27 cellular contexts compared by ENCODE assay signal in genomic region chr10:73206385-73206784, GRCh38. TPM values are rescaled to one million over a fixed set of nuclear protein-coding genes. Genes with fewer than 3 reads are reported as not detected.
DNase-seq lines count a peak whose midpoint lies in the region; ATAC-seq, FAIRE-seq and TF ChIP-seq lines count a peak whose summit lies in the region.
"Had no signal": no experiment of that assay in that cellular context is flagged by ENCODE, and none has a peak within 500 bp of the region (broad histone marks: within the 10 kb centered on the region; RNA-seq: fewer than 3 reads in every experiment).

No MANE protein-coding gene starts in this region.

- no peaks in the 10 kb centered on the region for H4K20me1 ChIP-seq in K562 (replicated peaks; ENCODE audit: control insufficient read depth, insufficient read depth, low read length)
- H4K20me1 ChIP-seq: BLaER1 had no signal

- H3K4me1 ChIP-seq in A549 (peaks cover 7% of the 10 kb centered on the region; the same call in 2 of the 3 replicates), HEK293 (ENCODE audit: control insufficient read depth, insufficient read depth, low read length) (no peaks in the 10 kb centered on the region), K562 (replicated peaks in 1 of 2; ENCODE audit: control insufficient read depth in 2 of 2, insufficient read depth in 2 of 2, low read length in 2 of 2) (peaks cover 0 to 6% of the 10 kb centered on the region in 2 experiments; a peak in 2 of 5 replicates)
- H3K4me1 ChIP-seq: BE2C, BLaER1 had no signal

- TF ChIP-seq EP300 in A549 (IDR thresholded peaks at IDR 0.05) (no peak), K562 (IDR thresholded peaks at IDR 0.05; ENCODE audit: low read length) (no peak)

- TF ChIP-seq CTCF in A549 (IDR thresholded peaks at IDR 0.05): no peak
- no peak for TF ChIP-seq CTCF in HEK293 (tag by site-specific recombination; IDR thresholded peaks at IDR 0.05)
- TF ChIP-seq CTCF in K562 (IDR thresholded peaks at IDR 0.05 in 2 of 3, conservative IDR thresholded peaks at IDR 0.05 in 1 of 3; ENCODE audit: insufficient read depth in 2 of 3, low read depth in 1 of 3, low read length in 3 of 3): no peak

- DNase-seq in A549 (ENCODE audit: low read depth in 1 of 2, low spot score in 1 of 2): no peak
- peak; percentile 4 for DNase-seq in ELF-1 (ENCODE audit: low read depth, low spot score)
- no peak for DNase-seq in K562 (ENCODE audit: extremely low read depth in 1 of 4, low spot score in 3 of 4)
- DNase-seq in amniotic stem cell (lab: John Stamatoyannopoulos, UW): no peak
- DNase-seq in NCI-H2029 treated with DMSO at 0.1 percent for 48 hours (lab: John Stamatoyannopoulos, UW): no peak
- no peak for DNase-seq in NCI-H226
- DNase-seq: 8988T; BE2C; C1 segment of cervical spinal cord; CD4-positive, alpha-beta memory T cell; CD4-positive, CD25-positive, alpha-beta regulatory T cell; CD8-positive, alpha-beta memory T cell; COR-L47; DMS 273 treated with DMSO at 0.1 percent for 48 hours; DMS153; DMS53; DMS79; DND-41; EL; GF-D8 had no signal

- peaks cover 0 to 30% of the 10 kb centered on the region in 2 experiments; a peak in 1 of 3 replicates for H3K36me3 ChIP-seq in HEK293 (ENCODE audit: control insufficient read depth in 2 of 2, insufficient read depth in 1 of 2, low read length in 2 of 2)
- no peaks in the 10 kb centered on the region for H3K36me3 ChIP-seq in K562 (ENCODE audit: control insufficient read depth, insufficient read depth, low read length)
- H3K36me3 ChIP-seq: BE2C had no signal

- intact Hi-C loops in K562 (cut with micrococcal nuclease): no loop called here

- TF ChIP-seq POLR2A in A549 (IDR thresholded peaks at IDR 0.05; ENCODE audit: low read length): no peak
- TF ChIP-seq POLR2A in K562 (conservative IDR thresholded peaks at IDR 0.05): no peak

- CTCF ChIA-PET in A549 (lab: Yijun Ruan, JAX): interaction anchor here (1.4 to 1.8 kb wide), 3 partner anchors 11 to 38 kb away, joined by 3 to 7 read pairs (median 6); partner anchors contain the start of gene FAM149B1
- CTCF ChIA-PET in HEK293 (lab: Yijun Ruan, JAX): interaction anchor here (0.6 kb wide), 1 partner anchor 1163 kb away, joined by 3 read pairs; no protein-coding TSS in a partner anchor
- CTCF ChIA-PET in K562 (lab: Yijun Ruan, JAX; ENCODE audit: low intra/inter-chr PET ratio): no interaction called here

- H3K9me1 ChIP-seq in K562 (ENCODE audit: control insufficient read depth, insufficient read depth, low read length): no peaks in the 10 kb centered on the region

- no peak overlapping the region for H3K9ac ChIP-seq in K562 (ENCODE audit: insufficient read depth in 1 of 2, low read depth in 2 of 2, low read length in 2 of 2)
- H3K9ac ChIP-seq: BLaER1 had no signal

- H3K4me3 ChIP-seq in A549 (no peak overlapping the region), HEK293 (ENCODE audit: low read depth, low read length) (no peak overlapping the region), K562 (no peak overlapping the region)
- H3K4me3 ChIP-seq: BLaER1 had no signal

- WGBS in A549 (ENCODE audit: missing lambda C conversion rate): 93% methylated on average over 5 of the region's 5 CpGs
- 66% methylated on average over 5 of the region's 5 CpGs for WGBS in K562 (ENCODE audit: insufficient coverage, low coverage, missing lambda C conversion rate)

- no peaks in the 10 kb centered on the region for H3K27me3 ChIP-seq in K562 (ENCODE audit: control insufficient read depth in 2 of 2, insufficient read depth in 2 of 2, low read length in 2 of 2)
- H3K27me3 ChIP-seq: BE2C, BLaER1 had no signal

- no TSS peak for BruUV-seq in K562 (replicated peaks; lab: Mats Ljungman, UMichigan)

- no peak overlapping the region for H2AFZ ChIP-seq in K562 (ENCODE audit: low read depth, low read length)

- TF ChIP-seq RAD21 in A549 (conservative IDR thresholded peaks at IDR 0.05 in 1 of 2, IDR thresholded peaks at IDR 0.05 in 1 of 2): no peak
- TF ChIP-seq RAD21 in K562 (CRISPR knock-in tag; conservative IDR thresholded peaks at IDR 0.05 in 1 of 2, IDR thresholded peaks at IDR 0.05 in 1 of 2): no peak

- peaks cover 8% of the 10 kb centered on the region; the same call in 1 of the 3 replicates for H3K9me3 ChIP-seq in A549
- H3K9me3 ChIP-seq in HEK293 (ENCODE audit: control insufficient read depth, insufficient read depth, low read depth, low read length): no peaks in the 10 kb centered on the region
- no peaks in the 10 kb centered on the region; the same call in 1 of the 2 replicates for H3K9me3 ChIP-seq in K562 (replicated peaks; ENCODE audit: control insufficient read depth, insufficient read depth, low read depth, low read length)
- H3K9me3 ChIP-seq: BE2C had no signal

- H3K27ac ChIP-seq in A549: no peak overlapping the region
- H3K27ac ChIP-seq in HEK293 (ENCODE audit: extremely low read depth, low read depth, low read length): no peak overlapping the region
- no peak overlapping the region for H3K27ac ChIP-seq in K562 (ENCODE audit: extremely low read depth, low read depth, low read length)
- H3K27ac ChIP-seq: BLaER1 had no signal

- ATAC-seq in A549: no peak
- no peak for ATAC-seq in K562
- no peak for ATAC-seq in GM21447 (IDR thresholded peaks at IDR 0.05; ENCODE audit: unreplicated experiment)

- in situ Hi-C loops in K562 (cut with MboI): no loop called here

- POLR2A ChIA-PET in A549 (lab: Yijun Ruan, JAX): no interaction called here
- POLR2A ChIA-PET in HEK293 (lab: Yijun Ruan, JAX): no interaction called here
- POLR2A ChIA-PET in K562 (lab: Yijun Ruan, JAX): interaction anchor here (1.0 to 2.3 kb wide), 2 partner anchors 14 to 27 kb away, joined by 3 to 5 read pairs; no protein-coding TSS in a partner anchor

- H3K4me2 ChIP-seq in A549 (no peak overlapping the region), K562 (ENCODE audit: insufficient read depth, low read length) (no peak overlapping the region)
- H3K4me2 ChIP-seq: BLaER1 had no signal

- FAIRE-seq in A549 (lab: Jason Lieb, UNC) (no peak), K562 (lab: Jason Lieb, UNC) (no peak)
- FAIRE-seq: A204.1, G401.6, GM12891, GM19239 had no signal

- H3K79me2 ChIP-seq in K562 (ENCODE audit: control insufficient read depth, insufficient read depth, low read length): no peaks in the 10 kb centered on the region

RNA-seq across cellular contexts. Expression of gene FAM149B1, which starts 38.5 kb away (rescaled TPM):
- polyA plus RNA-seq in A549 (2011; rRNA removed) (25.5 and 26.7 TPM in 2 replicates), A549 (2017; fragmentation: RNase III; extraction: RNeasy Plus Mini Kit Qiagen cat#74134 plus additional on column Dnase treatment) (6.9 to 8.4 TPM (median 7.0 TPM) in 3 replicates), K562 (2011; rRNA removed) (18.5 and 21.5 TPM in 2 replicates), K562 (2014; fragmentation: Illumina TruSeq; extraction: Trizol) (9.3 and 9.5 TPM in 2 replicates), K562 (2014; fragmentation: Nextera tagmentation; extraction: Ambion mirVana) (10 to 100 TPM; 14.4 to 16.9 TPM), K562 (2014; rRNA removed) (6.0 and 8.7 TPM in 2 replicates)
- 8.1 and 8.5 TPM in 2 replicates for polyA plus RNA-seq in A549 (2012; cell fraction: cytosol; rRNA removed)
- polyA plus RNA-seq in A549 (2012; cell fraction: nucleus; rRNA removed): 6.2 and 10.1 TPM in 2 replicates
- 18.3 and 24.8 TPM in 2 replicates for polyA minus RNA-seq in A549 (2011; rRNA and poly(A)+ RNA removed)
- 7.2 and 16.9 TPM in 2 replicates for total RNA-seq in K562 (2011; cell fraction: chromatin; rRNA removed; ENCODE audit: low replicate concordance)
- total RNA-seq in K562 (2011; cell fraction: nucleolus; rRNA removed): 4.2 and 5.0 TPM in 2 replicates
- 7.0 and 8.5 TPM in 2 replicates for total RNA-seq in K562 (2011; cell fraction: nucleoplasm; rRNA removed)
- total RNA-seq in K562 (2014; rRNA removed) (3.2 and 4.2 TPM in 2 replicates), K562 (2014; rRNA removed; fragmentation: Illumina TruSeq; extraction: Trizol) (9.5 and 10.3 TPM in 2 replicates), K562 (2015; rRNA removed; fragmentation: Illumina TruSeq; extraction: Trizol) (8.8 and 9.2 TPM in 2 replicates), K562 (2021) (6.1 and 7.2 TPM in 2 replicates)
- polyA plus RNA-seq in K562 (2011; cell fraction: cytosol; rRNA removed): 12.7 and 14.0 TPM in 2 replicates
- 22.0 and 24.2 TPM in 2 replicates for polyA plus RNA-seq in K562 (2011; cell fraction: nucleus; rRNA removed)
- 16.3 and 22.4 TPM in 2 replicates for polyA plus RNA-seq in K562 (2012)
- 13.6 and 17.0 TPM in 2 replicates for polyA minus RNA-seq in K562 (2011; rRNA and poly(A)+ RNA removed)
- polyA minus RNA-seq in K562 (2011; cell fraction: cytosol; rRNA and poly(A)+ RNA removed): 4.3 and 5.7 TPM in 2 replicates
- polyA minus RNA-seq in K562 (2011; cell fraction: nucleus; rRNA and poly(A)+ RNA removed): 6.5 and 8.6 TPM in 2 replicates

RNA-seq across cellular contexts. Expression of gene ECD, which starts 38.6 kb away (rescaled TPM):
- polyA plus RNA-seq in A549 (2011; rRNA removed): 53.3 and 53.6 TPM in 2 replicates
- polyA plus RNA-seq in A549 (2012; cell fraction: cytosol; rRNA removed): 15.3 and 18.7 TPM in 2 replicates
- 17.0 and 21.5 TPM in 2 replicates for polyA plus RNA-seq in A549 (2012; cell fraction: nucleus; rRNA removed)
- 26.5 to 29.1 TPM (median 27.1 TPM) in 3 replicates for polyA plus RNA-seq in A549 (2017; fragmentation: RNase III; extraction: RNeasy Plus Mini Kit Qiagen cat#74134 plus additional on column Dnase treatment)
- polyA minus RNA-seq in A549 (2011; rRNA and poly(A)+ RNA removed): 30.6 and 34.3 TPM in 2 replicates
- total RNA-seq in K562 (2011; cell fraction: chromatin; rRNA removed; ENCODE audit: low replicate concordance): 52.4 and 77.2 TPM in 2 replicates
- 34.7 and 34.9 TPM in 2 replicates for total RNA-seq in K562 (2011; cell fraction: nucleolus; rRNA removed)
- 43.2 and 55.2 TPM in 2 replicates for total RNA-seq in K562 (2011; cell fraction: nucleoplasm; rRNA removed)
- total RNA-seq in K562 (2014; rRNA removed): 43.1 and 52.8 TPM in 2 replicates
- total RNA-seq in K562 (2014; rRNA removed; fragmentation: Illumina TruSeq; extraction: Trizol): 51.2 and 60.1 TPM in 2 replicates
- 53.9 and 57.2 TPM in 2 replicates for total RNA-seq in K562 (2015; rRNA removed; fragmentation: Illumina TruSeq; extraction: Trizol)
- 44.9 and 48.8 TPM in 2 replicates for total RNA-seq in K562 (2021)
- polyA plus RNA-seq in K562 (2011; rRNA removed): 63.0 and 79.9 TPM in 2 replicates
- polyA plus RNA-seq in K562 (2011; cell fraction: cytosol; rRNA removed): 35.8 and 44.3 TPM in 2 replicates
- 38.9 and 42.5 TPM in 2 replicates for polyA plus RNA-seq in K562 (2011; cell fraction: nucleus; rRNA removed)
- polyA plus RNA-seq in K562 (2012): 32.6 and 42.6 TPM in 2 replicates
- polyA plus RNA-seq in K562 (2014; fragmentation: Illumina TruSeq; extraction: Trizol): 51.0 and 59.4 TPM in 2 replicates
- 10 to 100 TPM; 33.5 to 75.3 TPM for polyA plus RNA-seq in K562 (2014; fragmentation: Nextera tagmentation; extraction: Ambion mirVana)
- 52.6 and 53.2 TPM in 2 replicates for polyA plus RNA-seq in K562 (2014; rRNA removed)
- 67.4 and 78.0 TPM in 2 replicates for polyA minus RNA-seq in K562 (2011; rRNA and poly(A)+ RNA removed)
- 22.3 and 34.4 TPM in 2 replicates for polyA minus RNA-seq in K562 (2011; cell fraction: cytosol; rRNA and poly(A)+ RNA removed)
- polyA minus RNA-seq in K562 (2011; cell fraction: nucleus; rRNA and poly(A)+ RNA removed): 32.2 and 57.6 TPM in 2 replicates

RNA-seq across cellular contexts. Expression of gene DNAJC9, which starts 40.7 kb away (rescaled TPM):
- polyA plus RNA-seq in A549 (2011; rRNA removed) (42.7 and 56.3 TPM in 2 replicates), A549 (2017; fragmentation: RNase III; extraction: RNeasy Plus Mini Kit Qiagen cat#74134 plus additional on column Dnase treatment) (45.6 to 47.4 TPM (median 46.0 TPM) in 3 replicates), K562 (2011; rRNA removed) (75.0 and 97.8 TPM in 2 replicates), K562 (2014; fragmentation: Illumina TruSeq; extraction: Trizol) (100 and 102 TPM in 2 replicates), K562 (2014; fragmentation: Nextera tagmentation; extraction: Ambion mirVana) (10 to 100 TPM; 66.7 to 80.2 TPM), K562 (2014; rRNA removed) (111 and 121 TPM in 2 replicates)
- polyA plus RNA-seq in A549 (2012; cell fraction: cytosol; rRNA removed): 36.9 and 38.5 TPM in 2 replicates
- polyA plus RNA-seq in A549 (2012; cell fraction: nucleus; rRNA removed): 26.2 and 32.9 TPM in 2 replicates
- polyA minus RNA-seq in A549 (2011; rRNA and poly(A)+ RNA removed): 24.2 and 27.7 TPM in 2 replicates
- 90.4 and 196 TPM in 2 replicates for total RNA-seq in K562 (2011; cell fraction: chromatin; rRNA removed; ENCODE audit: low replicate concordance)
- 60.9 and 74.1 TPM in 2 replicates for total RNA-seq in K562 (2011; cell fraction: nucleolus; rRNA removed)
- 110 and 179 TPM in 2 replicates for total RNA-seq in K562 (2011; cell fraction: nucleoplasm; rRNA removed)
- total RNA-seq in K562 (2014; rRNA removed) (118 and 132 TPM in 2 replicates), K562 (2014; rRNA removed; fragmentation: Illumina TruSeq; extraction: Trizol) (133 and 149 TPM in 2 replicates), K562 (2015; rRNA removed; fragmentation: Illumina TruSeq; extraction: Trizol) (119 and 124 TPM in 2 replicates), K562 (2021) (97.6 and 101 TPM in 2 replicates)
- polyA plus RNA-seq in K562 (2011; cell fraction: cytosol; rRNA removed): 57.3 and 71.3 TPM in 2 replicates
- 62.5 and 90.3 TPM in 2 replicates for polyA plus RNA-seq in K562 (2011; cell fraction: nucleus; rRNA removed)
- polyA plus RNA-seq in K562 (2012): 82.0 and 87.8 TPM in 2 replicates
- 117 and 124 TPM in 2 replicates for polyA minus RNA-seq in K562 (2011; rRNA and poly(A)+ RNA removed)
- 26.0 and 39.6 TPM in 2 replicates for polyA minus RNA-seq in K562 (2011; cell fraction: cytosol; rRNA and poly(A)+ RNA removed)
- 49.4 and 90.7 TPM in 2 replicates for polyA minus RNA-seq in K562 (2011; cell fraction: nucleus; rRNA and poly(A)+ RNA removed)

RNA-seq across cellular contexts. Expression of gene MRPS16, which starts 46.1 kb away (rescaled TPM):
- polyA plus RNA-seq in A549 (2011; rRNA removed) (132 and 162 TPM in 2 replicates), A549 (2017; fragmentation: RNase III; extraction: RNeasy Plus Mini Kit Qiagen cat#74134 plus additional on column Dnase treatment) (158 to 166 TPM (median 160 TPM) in 3 replicates), K562 (2011; rRNA removed) (159 and 168 TPM in 2 replicates), K562 (2014; fragmentation: Illumina TruSeq; extraction: Trizol) (120 and 141 TPM in 2 replicates), K562 (2014; fragmentation: Nextera tagmentation; extraction: Ambion mirVana) (10 to 100 TPM; 65.0 to 99.7 TPM), K562 (2014; rRNA removed) (146 and 191 TPM in 2 replicates)
- 226 and 239 TPM in 2 replicates for polyA plus RNA-seq in A549 (2012; cell fraction: cytosol; rRNA removed)
- polyA plus RNA-seq in A549 (2012; cell fraction: nucleus; rRNA removed): 191 and 202 TPM in 2 replicates
- 155 and 180 TPM in 2 replicates for polyA minus RNA-seq in A549 (2011; rRNA and poly(A)+ RNA removed)
- total RNA-seq in K562 (2011; cell fraction: chromatin; rRNA removed; ENCODE audit: low replicate concordance): 66.6 and 71.5 TPM in 2 replicates
- total RNA-seq in K562 (2011; cell fraction: nucleolus; rRNA removed): 56.3 and 60.4 TPM in 2 replicates
- total RNA-seq in K562 (2011; cell fraction: nucleoplasm; rRNA removed): 80.6 and 100 TPM in 2 replicates
- total RNA-seq in K562 (2014; rRNA removed) (120 and 170 TPM in 2 replicates), K562 (2014; rRNA removed; fragmentation: Illumina TruSeq; extraction: Trizol) (177 and 186 TPM in 2 replicates), K562 (2015; rRNA removed; fragmentation: Illumina TruSeq; extraction: Trizol) (152 and 166 TPM in 2 replicates), K562 (2021) (237 and 239 TPM in 2 replicates)
- 215 and 341 TPM in 2 replicates for polyA plus RNA-seq in K562 (2011; cell fraction: cytosol; rRNA removed)
- 84.4 and 85.4 TPM in 2 replicates for polyA plus RNA-seq in K562 (2011; cell fraction: nucleus; rRNA removed)
- polyA plus RNA-seq in K562 (2012): 168 and 187 TPM in 2 replicates
- polyA minus RNA-seq in K562 (2011; rRNA and poly(A)+ RNA removed): 73.3 and 105 TPM in 2 replicates
- polyA minus RNA-seq in K562 (2011; cell fraction: cytosol; rRNA and poly(A)+ RNA removed): 54.8 and 84.6 TPM in 2 replicates
- polyA minus RNA-seq in K562 (2011; cell fraction: nucleus; rRNA and poly(A)+ RNA removed): 32.7 and 55.5 TPM in 2 replicates
